Comparison of ENCODE assay signal across 8 cellular contexts in the genomic region with DNA sequence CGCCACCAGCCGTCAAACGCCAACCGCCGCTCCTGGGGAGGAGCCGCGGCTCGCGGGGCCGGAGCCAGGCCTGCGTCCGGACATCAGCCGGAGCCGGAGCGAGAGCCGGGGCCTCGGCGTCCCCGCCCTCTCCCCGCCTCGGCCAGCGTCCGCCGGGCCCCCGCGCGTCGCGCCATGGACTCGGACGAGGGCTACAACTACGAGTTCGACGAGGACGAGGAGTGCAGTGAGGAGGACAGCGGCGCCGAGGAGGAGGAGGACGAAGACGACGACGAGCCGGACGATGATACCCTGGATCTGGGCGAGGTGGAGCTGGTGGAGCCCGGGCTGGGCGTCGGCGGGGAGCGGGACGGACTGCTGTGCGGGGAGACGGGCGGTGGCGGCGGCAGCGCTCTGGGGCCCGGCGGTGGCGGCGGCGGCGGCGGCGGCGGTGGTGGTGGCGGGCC. TPM values are rescaled to one million over a fixed set of nuclear protein-coding genes. Genes with fewer than 3 reads are reported as not detected.
DNase-seq lines count a peak whose midpoint lies in the region; ATAC-seq and TF ChIP-seq lines count a peak whose summit lies in the region.

No MANE protein-coding gene starts in this region.

- H4K20me1 ChIP-seq in MM.1S (ENCODE audit: insufficient read depth, low read length): peaks cover 10% of the 10 kb centered on the region

- peak overlapping the region; percentile 91 for H3K4me3 ChIP-seq in AG04450 (ENCODE audit: low read depth, low read length)
- H3K4me3 ChIP-seq in MM.1S (ENCODE audit: low read length): peak overlapping the region; percentile 96
- peak overlapping the region; percentile 85 to 98 for H3K4me3 ChIP-seq in duodenal mucosa (ENCODE audit: low read depth in 1 of 2, low read length in 2 of 2)
- H3K4me3 ChIP-seq in mucosa of rectum (ENCODE audit: low read length in 2 of 2): peak overlapping the region; percentile 85 to 95

- POLR2A ChIA-PET in AG04450 (lab: Yijun Ruan, JAX): interaction anchor here (1.5 kb wide), 1 partner anchor 11 kb away, joined by 6 read pairs; no protein-coding TSS in a partner anchor

- H2AFZ ChIP-seq in MM.1S (ENCODE audit: low read length): no peak overlapping the region

- DNase-seq in AG04450 (ENCODE audit: low read depth, low spot score): no peak
- no peak for DNase-seq in MM.1S
- DNase-seq in GM19240 (ENCODE audit: insufficient read length, low spot score): no peak
- no peak for DNase-seq in DMS 273 (lab: John Stamatoyannopoulos, UW; ENCODE audit: unreplicated experiment)
- DNase-seq in EL: no peak

- H3K36me3 ChIP-seq in MM.1S (replicated peaks; ENCODE audit: insufficient read depth, low read length): peaks cover 6% of the 10 kb centered on the region; the same call in 1 of the 2 replicates
- peaks cover 0 to 2% of the 10 kb centered on the region in 2 donors for H3K36me3 ChIP-seq in duodenal mucosa (ENCODE audit: control insufficient read depth in 1 of 2, insufficient read depth in 2 of 2, low read length in 2 of 2)
- peaks cover 3% of the 10 kb centered on the region in 2 donors for H3K36me3 ChIP-seq in mucosa of rectum (ENCODE audit: control insufficient read depth in 2 of 2, insufficient read depth in 2 of 2, low read length in 2 of 2)

- peak overlapping the region; percentile 87; the same call in 1 of the 2 replicates for H3K4me2 ChIP-seq in MM.1S (ENCODE audit: low read depth, low read length)

- peak; percentile 8 for ATAC-seq in GM21360 (IDR thresholded peaks at IDR 0.05; ENCODE audit: unreplicated experiment)

- no peaks in the 10 kb centered on the region for H3K9me2 ChIP-seq in MM.1S (replicated peaks; ENCODE audit: insufficient read depth, low read length)

- H3K27me3 ChIP-seq in AG04450 (ENCODE audit: control insufficient read depth, insufficient read depth, low read length): no peaks in the 10 kb centered on the region
- no peaks in the 10 kb centered on the region for H3K27me3 ChIP-seq in MM.1S (replicated peaks; ENCODE audit: insufficient read depth, low read length)
- H3K27me3 ChIP-seq in duodenal mucosa (ENCODE audit: control insufficient read depth in 1 of 2, insufficient read depth in 2 of 2, low read length in 2 of 2): no peaks in the 10 kb centered on the region
- no peaks in the 10 kb centered on the region for H3K27me3 ChIP-seq in mucosa of rectum (ENCODE audit: control insufficient read depth in 2 of 2, insufficient read depth in 2 of 2, low read length in 2 of 2)

- H3F3A ChIP-seq in MM.1S (ENCODE audit: insufficient read depth, low read length): peaks cover 24% of the 10 kb centered on the region

- peak overlapping the region; percentile 100 for H3K9ac ChIP-seq in MM.1S (ENCODE audit: low read length)
- H3K9ac ChIP-seq in duodenal mucosa (ENCODE audit: low read depth in 1 of 2, low read length in 2 of 2): peak overlapping the region; percentile 97 to 99
- peak overlapping the region; percentile 84 to 100 for H3K9ac ChIP-seq in mucosa of rectum (ENCODE audit: low read depth in 1 of 2, low read length in 2 of 2)

- H3K4me1 ChIP-seq in MM.1S (ENCODE audit: low read length) (peaks cover 18% of the 10 kb centered on the region), duodenal mucosa (ENCODE audit: control insufficient read depth in 1 of 2, insufficient read depth in 2 of 2, low read length in 2 of 2) (peaks cover 16 to 31% of the 10 kb centered on the region in 2 donors), mucosa of rectum (ENCODE audit: control insufficient read depth in 2 of 2, insufficient read depth in 2 of 2, low read length in 2 of 2) (peaks cover 14 to 23% of the 10 kb centered on the region in 2 donors)

- H3K9me3 ChIP-seq in AG04450 (ENCODE audit: control insufficient read depth, insufficient read depth, low read length): 0 out of 2 replicates have a peak, but pooled peaks cover 2% of the 10 kb centered on the region
- H3K9me3 ChIP-seq in MM.1S (replicated peaks; ENCODE audit: insufficient read depth, low read length): no peaks in the 10 kb centered on the region
- H3K9me3 ChIP-seq in duodenal mucosa (ENCODE audit: control insufficient read depth in 1 of 2, low read length in 2 of 2): no peaks in the 10 kb centered on the region
- no peaks in the 10 kb centered on the region for H3K9me3 ChIP-seq in mucosa of rectum (ENCODE audit: control insufficient read depth in 2 of 2, low read length in 2 of 2)

- CTCF ChIA-PET in AG04450 (lab: Charles Lee): no interaction called here

- TF ChIP-seq CTCF in AG04450 (IDR thresholded peaks at IDR 0.05; ENCODE audit: low read depth, low read length): no peak
- no peak for TF ChIP-seq CTCF in MM.1S (IDR thresholded peaks at IDR 0.05; ENCODE audit: low read length)

- peaks cover 48% of the 10 kb centered on the region for H3K79me2 ChIP-seq in MM.1S (ENCODE audit: low read length)

- H3K27ac ChIP-seq in AG04450 (ENCODE audit: low read depth, low read length) (peak overlapping the region; percentile 100), MM.1S (ENCODE audit: low read length) (peak overlapping the region; percentile 100), duodenal mucosa (ENCODE audit: low read depth, low read length) (peak overlapping the region; percentile 99), mucosa of rectum (ENCODE audit: low read depth in 2 of 2, low read length in 2 of 2) (peak overlapping the region; percentile 100)

RNA-seq across cellular contexts. Expression of gene ARIH1, which starts 0.4 kb away (rescaled TPM):
- 85.8 and 90.4 TPM in 2 replicates for polyA plus RNA-seq in AG04450 (2011; rRNA removed)
- polyA minus RNA-seq in AG04450 (2011; rRNA and poly(A)+ RNA removed): 142 and 165 TPM in 2 replicates
